In genomic region chr5:124277767-124278536, GRCh38 we compare ENCODE assay signal across 13 cellular contexts.
"Had no signal": no experiment of that assay in that cellular context is flagged by ENCODE, and none has a peak within 500 bp of the region (broad histone marks: within the 10 kb centered on the region; RNA-seq: fewer than 3 reads in every experiment).

No MANE protein-coding gene starts in this region.

- H3K9me3 ChIP-seq: stomach, thoracic aorta had no signal

- H3K27ac ChIP-seq: stomach, thoracic aorta had no signal

- H3K27me3 ChIP-seq: stomach had no signal

- H3K4me3 ChIP-seq: stomach, thoracic aorta had no signal

- H3K36me3 ChIP-seq: stomach, thoracic aorta had no signal

- FAIRE-seq: astrocyte, urothelium cell line had no signal

- DNase-seq: activated CD4-positive, alpha-beta memory T cell treated with anti-CD3 and anti-CD28 coated beads, Interleukin-2, amount 10 ng/mL, durations not matched to agents 7 days and 5 days; activated naive CD8-positive, alpha-beta T cell treated with anti-CD3 and anti-CD28 coated beads, Interleukin-2, amount 10 ng/mL, durations not matched to agents 7 days and 5 days; central memory CD4-positive, alpha-beta T cell; cortex of kidney; effector memory CD4-positive, alpha-beta T cell; hypothalamus; mammary epithelial cell; nephron progenitor cell; stimulated activated CD4-positive, alpha-beta T cell treated with anti-CD3 and anti-CD28 coated beads, Interleukin-4, amount 100 ng/mL, for 24 hours; stomach had no signal
